19 cellular contexts compared by ENCODE assay signal in the genomic region with DNA sequence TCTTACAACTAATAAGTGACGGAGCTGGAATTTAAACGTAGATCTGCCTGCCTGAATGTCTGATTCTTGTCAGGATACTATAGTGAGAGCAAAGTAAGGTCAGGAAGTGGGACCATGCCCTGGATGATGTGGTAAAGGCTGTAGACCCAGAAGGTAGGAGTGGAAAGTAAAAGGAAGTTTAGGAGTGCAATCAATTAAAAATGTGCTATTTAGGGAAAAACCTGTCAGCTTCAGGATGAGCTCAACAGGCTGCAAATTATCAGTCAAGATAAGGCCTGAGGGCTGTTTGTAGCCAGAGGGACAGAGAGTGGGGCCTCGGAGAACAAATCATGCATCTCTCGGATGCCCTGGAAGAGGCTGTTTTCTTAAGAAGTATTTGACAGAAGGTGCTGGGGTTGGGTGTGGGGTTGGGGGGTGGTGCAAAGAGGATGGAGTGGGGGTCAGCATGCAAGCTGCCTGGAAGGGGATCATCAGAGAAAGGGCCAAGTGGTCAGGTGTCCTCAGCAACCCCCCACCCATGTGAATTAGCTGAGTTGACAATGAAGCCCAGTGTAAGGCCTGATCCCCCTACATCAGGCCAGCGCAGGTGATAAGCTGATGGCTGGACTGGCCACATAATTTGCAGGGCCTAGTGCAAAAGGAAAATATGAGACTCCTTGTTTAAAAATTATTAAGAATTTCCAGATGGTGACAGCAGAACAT. TPM values are rescaled to one million over a fixed set of nuclear protein-coding genes. Genes with fewer than 3 reads are reported as not detected.
DNase-seq lines count a peak whose midpoint lies in the region; ATAC-seq, FAIRE-seq and TF ChIP-seq lines count a peak whose summit lies in the region.
"Had no signal": no experiment of that assay in that cellular context is flagged by ENCODE, and none has a peak within 500 bp of the region (broad histone marks: within the 10 kb centered on the region; RNA-seq: fewer than 3 reads in every experiment).

No MANE protein-coding gene starts in this region.

- peaks cover 15% of the 10 kb centered on the region for H3K27me3 Mint-ChIP-seq in activated CD4-positive, alpha-beta memory T cell treated with anti-CD3 and anti-CD28 coated beads, Interleukin-2, amount 10 ng/mL, durations not matched to agents 7 days and 5 days
- H3K27me3 Mint-ChIP-seq in activated CD4-positive, alpha-beta memory T cell treated with anti-CD3 and anti-CD28 coated beads for 36 hours = peaks cover 8% of the 10 kb centered on the region
- H3K27me3 Mint-ChIP-seq in T-cell = peaks cover 11 to 26% of the 10 kb centered on the region in 2 donors

- H3K4me1 ChIP-seq in K562 (replicated peaks in 1 of 2; ENCODE audit: control insufficient read depth in 2 of 2, insufficient read depth in 2 of 2, low read length in 2 of 2) = no peaks in the 10 kb centered on the region
- no peaks in the 10 kb centered on the region for H3K4me1 ChIP-seq in MM.1S (ENCODE audit: low read length)
- H3K4me1 ChIP-seq: BLaER1, Caco-2 had no signal

- H3K4me3 ChIP-seq in K562 (no peak overlapping the region), MM.1S (ENCODE audit: low read length) (no peak overlapping the region)
- H3K4me3 ChIP-seq: BLaER1, GM23248 had no signal

- in situ Hi-C loops in K562 (cut with MboI) = no loop called here

- H3K27me3 ChIP-seq in K562 (ENCODE audit: control insufficient read depth in 2 of 2, insufficient read depth in 2 of 2, low read length in 2 of 2) (peaks cover 33 to 59% of the 10 kb centered on the region in 2 experiments), MM.1S (replicated peaks; ENCODE audit: insufficient read depth, low read length) (peaks cover 13% of the 10 kb centered on the region)
- H3K27me3 ChIP-seq: BLaER1 had no signal

- POLR2A ChIA-PET in activated CD4-positive, alpha-beta memory T cell treated with anti-CD3 and anti-CD28 coated beads, Interleukin-2, amount 10 ng/mL, durations not matched to agents 7 days and 5 days (lab: Charles Lee) = no interaction called here
- POLR2A ChIA-PET in activated CD4-positive, alpha-beta memory T cell treated with anti-CD3 and anti-CD28 coated beads for 36 hours (lab: Charles Lee) = no interaction called here
- POLR2A ChIA-PET in K562 (lab: Yijun Ruan, JAX) = interaction anchor here (1.2 kb wide), 1 partner anchor 9 kb away, joined by 3 read pairs; no protein-coding TSS in a partner anchor
- POLR2A ChIA-PET in T-cell (lab: Charles Lee) = no interaction called here

- H3K9ac ChIP-seq in K562 (ENCODE audit: insufficient read depth in 1 of 2, low read depth in 2 of 2, low read length in 2 of 2) = no peak overlapping the region
- no peak overlapping the region for H3K9ac ChIP-seq in MM.1S (ENCODE audit: low read length)
- H3K9ac ChIP-seq: BLaER1, GM23248 had no signal

- TF ChIP-seq CTCF in K562 (IDR thresholded peaks at IDR 0.05 in 2 of 3, conservative IDR thresholded peaks at IDR 0.05 in 1 of 3; ENCODE audit: insufficient read depth in 2 of 3, low read depth in 1 of 3, low read length in 3 of 3) = no peak
- TF ChIP-seq CTCF in MM.1S (IDR thresholded peaks at IDR 0.05; ENCODE audit: low read length) = no peak

- H3K27ac ChIP-seq in K562 (ENCODE audit: extremely low read depth, low read depth, low read length) (no peak overlapping the region), MM.1S (ENCODE audit: low read length) (no peak overlapping the region)
- H3K27ac ChIP-seq: BLaER1, GM23248, HL-60 had no signal

- BruUV-seq in K562 (replicated peaks; lab: Mats Ljungman, UMichigan) = no TSS peak

- TF ChIP-seq POLR2A in K562 (conservative IDR thresholded peaks at IDR 0.05) = no peak

- no peaks in the 10 kb centered on the region for H4K20me1 ChIP-seq in K562 (replicated peaks; ENCODE audit: control insufficient read depth, insufficient read depth, low read length)
- no peaks in the 10 kb centered on the region for H4K20me1 ChIP-seq in MM.1S (ENCODE audit: insufficient read depth, low read length)
- H4K20me1 ChIP-seq: BLaER1 had no signal

- CTCF ChIA-PET in activated CD4-positive, alpha-beta memory T cell treated with anti-CD3 and anti-CD28 coated beads, Interleukin-2, amount 10 ng/mL, durations not matched to agents 7 days and 5 days (lab: Charles Lee) = interaction anchor here (1.2 kb wide), 1 partner anchor 71 kb away, joined by 6 read pairs; no protein-coding TSS in a partner anchor
- CTCF ChIA-PET in activated CD4-positive, alpha-beta memory T cell treated with anti-CD3 and anti-CD28 coated beads for 36 hours (lab: Charles Lee) = interaction anchor here (2.1 kb wide), 1 partner anchor 71 kb away, joined by 9 read pairs; no protein-coding TSS in a partner anchor
- CTCF ChIA-PET in K562 (lab: Yijun Ruan, JAX; ENCODE audit: low intra/inter-chr PET ratio) (no interaction called here), T-cell (lab: Charles Lee) (interaction anchor here (0.6 kb wide), 2 partner anchors 18 to 801 kb away, joined by 3 read pairs; no protein-coding TSS in a partner anchor)

- FAIRE-seq in K562 (lab: Jason Lieb, UNC) = no peak
- FAIRE-seq: GM18507, H54 had no signal

- H3K9me2 ChIP-seq in MM.1S (replicated peaks; ENCODE audit: insufficient read depth, low read length) = no peaks in the 10 kb centered on the region

- H2AFZ ChIP-seq in K562 (ENCODE audit: low read depth, low read length) (no peak overlapping the region), MM.1S (ENCODE audit: low read length) (no peak overlapping the region)
- H2AFZ ChIP-seq: GM23248 had no signal

- peak; percentile 4 for DNase-seq in activated CD4-positive, alpha-beta memory T cell treated with anti-CD3 and anti-CD28 coated beads, Interleukin-2, amount 10 ng/mL, durations not matched to agents 7 days and 5 days
- no peak for DNase-seq in activated CD4-positive, alpha-beta memory T cell treated with anti-CD3 and anti-CD28 coated beads for 36 hours
- DNase-seq in K562 (ENCODE audit: extremely low read depth in 1 of 4, low spot score in 3 of 4) (no peak), occipital lobe (lab: John Stamatoyannopoulos, UW) (no peak), T-cell (no peak), MM.1S (no peak)
- DNase-seq in stimulated activated CD8-positive, alpha-beta memory T cell treated with anti-CD3 and anti-CD28 coated beads, Interleukin-4, amount 100 ng/mL, for 48 hours = peak; percentile 3
- DNase-seq: 8988T; AML-193; Caco-2; CD8-positive, alpha-beta memory T cell; DND-41; GDM1; GM23248 had no signal

- H3K9me3 Mint-ChIP-seq in activated CD4-positive, alpha-beta memory T cell treated with anti-CD3 and anti-CD28 coated beads, Interleukin-2, amount 10 ng/mL, durations not matched to agents 7 days and 5 days = no peaks in the 10 kb centered on the region
- no peaks in the 10 kb centered on the region for H3K9me3 Mint-ChIP-seq in activated CD4-positive, alpha-beta memory T cell treated with anti-CD3 and anti-CD28 coated beads for 36 hours
- no peaks in the 10 kb centered on the region for H3K9me3 Mint-ChIP-seq in T-cell
- H3K9me3 Mint-ChIP-seq: CD8-positive, alpha-beta memory T cell had no signal

- no peaks in the 10 kb centered on the region for H3K36me3 Mint-ChIP-seq in activated CD4-positive, alpha-beta memory T cell treated with anti-CD3 and anti-CD28 coated beads, Interleukin-2, amount 10 ng/mL, durations not matched to agents 7 days and 5 days (ENCODE audit: low read depth)
- H3K36me3 Mint-ChIP-seq in activated CD4-positive, alpha-beta memory T cell treated with anti-CD3 and anti-CD28 coated beads for 36 hours = no peaks in the 10 kb centered on the region
- no peaks in the 10 kb centered on the region for H3K36me3 Mint-ChIP-seq in T-cell
- H3K36me3 Mint-ChIP-seq: CD8-positive, alpha-beta memory T cell had no signal

- H3K4me2 ChIP-seq in K562 (ENCODE audit: insufficient read depth, low read length) (no peak overlapping the region), MM.1S (ENCODE audit: low read depth, low read length) (no peak overlapping the region)
- H3K4me2 ChIP-seq: BLaER1 had no signal

- H3K79me2 ChIP-seq in K562 (ENCODE audit: control insufficient read depth, insufficient read depth, low read length) (no peaks in the 10 kb centered on the region), MM.1S (ENCODE audit: low read length) (no peaks in the 10 kb centered on the region)

- intact Hi-C loops in activated CD4-positive, alpha-beta memory T cell treated with anti-CD3 and anti-CD28 coated beads for 36 hours (cut with micrococcal nuclease) = no loop called here
- intact Hi-C loops in K562 (cut with micrococcal nuclease) = loop anchor here (5.0 kb wide), 1 partner anchor 40 kb away; no protein-coding TSS in a partner anchor

- no peak for TF ChIP-seq EP300 in K562 (IDR thresholded peaks at IDR 0.05; ENCODE audit: low read length)

- no peak overlapping the region for H3K27ac Mint-ChIP-seq in activated CD4-positive, alpha-beta memory T cell treated with anti-CD3 and anti-CD28 coated beads, Interleukin-2, amount 10 ng/mL, durations not matched to agents 7 days and 5 days
- no peak overlapping the region for H3K27ac Mint-ChIP-seq in activated CD4-positive, alpha-beta memory T cell treated with anti-CD3 and anti-CD28 coated beads for 36 hours
- H3K27ac Mint-ChIP-seq in T-cell = no peak overlapping the region
- H3K27ac Mint-ChIP-seq: CD8-positive, alpha-beta memory T cell had no signal

- no peaks in the 10 kb centered on the region for H3F3A ChIP-seq in MM.1S (ENCODE audit: insufficient read depth, low read length)

- no peak overlapping the region for H3K4me3 Mint-ChIP-seq in activated CD4-positive, alpha-beta memory T cell treated with anti-CD3 and anti-CD28 coated beads, Interleukin-2, amount 10 ng/mL, durations not matched to agents 7 days and 5 days
- no peak overlapping the region for H3K4me3 Mint-ChIP-seq in activated CD4-positive, alpha-beta memory T cell treated with anti-CD3 and anti-CD28 coated beads for 36 hours
- H3K4me3 Mint-ChIP-seq in T-cell = no peak overlapping the region
- H3K4me3 Mint-ChIP-seq: CD8-positive, alpha-beta memory T cell had no signal

- H3K36me3 ChIP-seq in K562 (ENCODE audit: control insufficient read depth, insufficient read depth, low read length) = no peaks in the 10 kb centered on the region
- no peaks in the 10 kb centered on the region for H3K36me3 ChIP-seq in MM.1S (replicated peaks; ENCODE audit: insufficient read depth, low read length)
- H3K36me3 ChIP-seq: BLaER1 had no signal

- H3K9me1 ChIP-seq in K562 (ENCODE audit: control insufficient read depth, insufficient read depth, low read length) = no peaks in the 10 kb centered on the region

- TF ChIP-seq RAD21 in K562 (CRISPR knock-in tag; conservative IDR thresholded peaks at IDR 0.05 in 1 of 2, IDR thresholded peaks at IDR 0.05 in 1 of 2) = no peak

- no peaks in the 10 kb centered on the region for H3K4me1 Mint-ChIP-seq in activated CD4-positive, alpha-beta memory T cell treated with anti-CD3 and anti-CD28 coated beads, Interleukin-2, amount 10 ng/mL, durations not matched to agents 7 days and 5 days
- H3K4me1 Mint-ChIP-seq in activated CD4-positive, alpha-beta memory T cell treated with anti-CD3 and anti-CD28 coated beads for 36 hours (ENCODE audit: low read depth) = no peaks in the 10 kb centered on the region
- H3K4me1 Mint-ChIP-seq in T-cell = peaks cover 0 to 1% (median 0%) of the 10 kb centered on the region in 3 donors
- H3K4me1 Mint-ChIP-seq: CD8-positive, alpha-beta memory T cell had no signal

- 4% methylated on average over 5 of the region's 5 CpGs for WGBS in K562 (ENCODE audit: insufficient coverage, low coverage, missing lambda C conversion rate)

- H3K9me3 ChIP-seq in K562 (replicated peaks; ENCODE audit: control insufficient read depth, insufficient read depth, low read depth, low read length) (no peaks in the 10 kb centered on the region), MM.1S (replicated peaks; ENCODE audit: insufficient read depth, low read length) (no peaks in the 10 kb centered on the region)
- H3K9me3 ChIP-seq: BLaER1, Caco-2 had no signal

- no peak for ATAC-seq in K562
- no peak for ATAC-seq in T-cell (replicated peaks in 1 of 4)
- ATAC-seq: HCT116 had no signal

RNA-seq across cellular contexts. Expression of a gene that starts 53.2 kb away (rescaled TPM):
- total RNA-seq in activated CD4-positive, alpha-beta memory T cell treated with anti-CD3 and anti-CD28 coated beads, Interleukin-2, amount 10 ng/mL, durations not matched to agents 7 days and 5 days = 1 to 10 TPM; 2.7 TPM
- 1 to 10 TPM; 4.4 TPM for total RNA-seq in activated CD4-positive, alpha-beta memory T cell treated with anti-CD3 and anti-CD28 coated beads for 36 hours
- total RNA-seq in K562 (2011; cell fraction: chromatin; rRNA removed; ENCODE audit: low replicate concordance) = 103 and 194 TPM in 2 replicates
- 85.6 and 90.0 TPM in 2 replicates for total RNA-seq in K562 (2011; cell fraction: nucleolus; rRNA removed)
- total RNA-seq in K562 (2011; cell fraction: nucleoplasm; rRNA removed) = 95.6 and 105 TPM in 2 replicates
- 12.6 and 16.8 TPM in 2 replicates for total RNA-seq in K562 (2014; rRNA removed)
- 10.0 and 10.8 TPM in 2 replicates for total RNA-seq in K562 (2014; rRNA removed; fragmentation: Illumina TruSeq; extraction: Trizol)
- 11.6 and 12.6 TPM in 2 replicates for total RNA-seq in K562 (2015; rRNA removed; fragmentation: Illumina TruSeq; extraction: Trizol)
- 26.7 and 29.8 TPM in 2 replicates for total RNA-seq in K562 (2021)
- 25.5 and 53.9 TPM in 2 replicates for polyA plus RNA-seq in K562 (2011; rRNA removed)
- polyA plus RNA-seq in K562 (2011; cell fraction: cytosol; rRNA removed) = 28.1 and 37.8 TPM in 2 replicates
- polyA plus RNA-seq in K562 (2011; cell fraction: nucleus; rRNA removed) = 274 and 277 TPM in 2 replicates
- 33.7 and 73.6 TPM in 2 replicates for polyA plus RNA-seq in K562 (2012)
- 30.4 and 32.8 TPM in 2 replicates for polyA plus RNA-seq in K562 (2014; fragmentation: Illumina TruSeq; extraction: Trizol)
- 1 to 10 TPM in 1 of 2 experiments, under 1 TPM in 1; 0.70 to 1.1 TPM for polyA plus RNA-seq in K562 (2014; fragmentation: Nextera tagmentation; extraction: Ambion mirVana)
- polyA plus RNA-seq in K562 (2014; rRNA removed) = 32.3 and 43.2 TPM in 2 replicates
- polyA minus RNA-seq in K562 (2011; rRNA and poly(A)+ RNA removed) = 17.6 and 23.6 TPM in 2 replicates
- 11.7 and 21.4 TPM in 2 replicates for polyA minus RNA-seq in K562 (2011; cell fraction: cytosol; rRNA and poly(A)+ RNA removed)
- 20.3 and 37.2 TPM in 2 replicates for polyA minus RNA-seq in K562 (2011; cell fraction: nucleus; rRNA and poly(A)+ RNA removed)
- 15.4 TPM for total RNA-seq in occipital lobe
- 1 to 10 TPM; 4.0 to 5.1 (median 4.7) TPM for total RNA-seq in T-cell

Comparison
In these comparisons a context has a peak if more than half of its experiments do, and no peak if none do; other contexts are left out.
1. DNase-seq: peak in activated CD4-positive, alpha-beta memory T cell treated with anti-CD3 and anti-CD28 coated beads, Interleukin-2, amount 10 ng/mL, durations not matched to agents 7 days and 5 days (single experiment) and stimulated activated CD8-positive, alpha-beta memory T cell treated with anti-CD3 and anti-CD28 coated beads, Interleukin-4, amount 100 ng/mL, for 48 hours (single experiment); none in activated CD4-positive, alpha-beta memory T cell treated with anti-CD3 and anti-CD28 coated beads for 36 hours (single experiment), K562 (0 of 4), occipital lobe (single experiment), T-cell (0 of 34) and MM.1S (single experiment).